In the genomic region with DNA sequence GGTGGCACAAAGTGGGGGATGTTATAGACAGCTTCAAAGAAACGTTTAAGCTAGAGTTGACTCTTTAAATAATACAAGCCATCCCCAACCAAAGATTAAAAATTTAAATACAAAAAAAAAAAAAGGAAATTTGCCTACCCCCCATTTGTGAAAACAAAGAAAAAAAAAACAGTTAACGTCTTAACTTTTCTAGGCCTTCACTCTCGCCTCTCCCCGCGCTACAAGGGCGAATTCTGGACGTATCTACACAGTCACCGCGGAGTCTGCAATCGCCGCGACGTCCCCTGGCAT, we compare ENCODE assay signal across 1 cellular context.
TF ChIP-seq lines count a peak whose summit lies in the region.

No MANE protein-coding gene starts in this region.

TF ChIP-seq in HepG2, 621 proteins besides CTCF, POLR2A, EP300 and RAD21 (continued from another document):
- no peak for TF ChIP-seq RERE (CRISPR knock-in tag; IDR thresholded peaks at IDR 0.05; ENCODE audit: low read depth)
- no peak for TF ChIP-seq ZNF34 (CRISPR knock-in tag; IDR thresholded peaks at IDR 0.05; ENCODE audit: borderline replicate concordance)
- TF ChIP-seq KDM5A (IDR thresholded peaks at IDR 0.05; ENCODE audit: borderline replicate concordance, low read length): peak; percentile 55; the same call in 1 of the 2 replicates
- no peak for TF ChIP-seq NR2F2 (IDR thresholded peaks at IDR 0.05; ENCODE audit: borderline replicate concordance, low read depth)
- TF ChIP-seq AHDC1 (CRISPR knock-in tag; IDR thresholded peaks at IDR 0.05; ENCODE audit: borderline replicate concordance): 0 out of 2 replicates have a peak, but pooled peaks have one; percentile 22
- TF ChIP-seq, protein P1, sequence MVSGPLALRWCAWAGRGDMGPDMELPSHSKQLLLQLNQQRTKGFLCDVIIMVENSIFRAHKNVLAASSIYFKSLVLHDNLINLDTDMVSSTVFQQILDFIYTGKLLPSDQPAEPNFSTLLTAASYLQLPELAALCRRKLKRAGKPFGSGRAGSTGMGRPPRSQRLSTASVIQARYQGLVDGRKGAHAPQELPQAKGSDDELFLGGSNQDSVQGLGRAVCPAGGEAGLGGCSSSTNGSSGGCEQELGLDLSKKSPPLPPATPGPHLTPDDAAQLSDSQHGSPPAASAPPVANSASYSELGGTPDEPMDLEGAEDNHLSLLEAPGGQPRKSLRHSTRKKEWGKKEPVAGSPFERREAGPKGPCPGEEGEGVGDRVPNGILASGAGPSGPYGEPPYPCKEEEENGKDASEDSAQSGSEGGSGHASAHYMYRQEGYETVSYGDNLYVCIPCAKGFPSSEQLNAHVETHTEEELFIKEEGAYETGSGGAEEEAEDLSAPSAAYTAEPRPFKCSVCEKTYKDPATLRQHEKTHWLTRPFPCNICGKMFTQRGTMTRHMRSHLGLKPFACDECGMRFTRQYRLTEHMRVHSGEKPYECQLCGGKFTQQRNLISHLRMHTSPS (CRISPR knock-in tag; IDR thresholded peaks at IDR 0.05; ENCODE audit: low read depth): peak; percentile 16; the same call in 1 of the 2 replicates
- no peak for TF ChIP-seq ATF2 (CRISPR knock-in tag; IDR thresholded peaks at IDR 0.05)
- TF ChIP-seq KAT7 (CRISPR knock-in tag; IDR thresholded peaks at IDR 0.05; ENCODE audit: borderline replicate concordance): peak; percentile 13; the same call in 1 of the 2 replicates
- TF ChIP-seq FOXP1 (IDR thresholded peaks at IDR 0.05): no peak
- TF ChIP-seq FOXP1 (CRISPR knock-in tag; IDR thresholded peaks at IDR 0.05): no peak
- peak; percentile 2; the same call in 1 of the 2 replicates for TF ChIP-seq ZNF124 (CRISPR knock-in tag; IDR thresholded peaks at IDR 0.05)
- no peak for TF ChIP-seq JUND (CRISPR knock-in tag; IDR thresholded peaks at IDR 0.05)
- no peak for TF ChIP-seq ZNF570 (CRISPR knock-in tag; IDR thresholded peaks at IDR 0.05; ENCODE audit: borderline replicate concordance)
- no peak for TF ChIP-seq SKI (IDR thresholded peaks at IDR 0.05; ENCODE audit: partially characterized antibody)
